In the genomic region with DNA sequence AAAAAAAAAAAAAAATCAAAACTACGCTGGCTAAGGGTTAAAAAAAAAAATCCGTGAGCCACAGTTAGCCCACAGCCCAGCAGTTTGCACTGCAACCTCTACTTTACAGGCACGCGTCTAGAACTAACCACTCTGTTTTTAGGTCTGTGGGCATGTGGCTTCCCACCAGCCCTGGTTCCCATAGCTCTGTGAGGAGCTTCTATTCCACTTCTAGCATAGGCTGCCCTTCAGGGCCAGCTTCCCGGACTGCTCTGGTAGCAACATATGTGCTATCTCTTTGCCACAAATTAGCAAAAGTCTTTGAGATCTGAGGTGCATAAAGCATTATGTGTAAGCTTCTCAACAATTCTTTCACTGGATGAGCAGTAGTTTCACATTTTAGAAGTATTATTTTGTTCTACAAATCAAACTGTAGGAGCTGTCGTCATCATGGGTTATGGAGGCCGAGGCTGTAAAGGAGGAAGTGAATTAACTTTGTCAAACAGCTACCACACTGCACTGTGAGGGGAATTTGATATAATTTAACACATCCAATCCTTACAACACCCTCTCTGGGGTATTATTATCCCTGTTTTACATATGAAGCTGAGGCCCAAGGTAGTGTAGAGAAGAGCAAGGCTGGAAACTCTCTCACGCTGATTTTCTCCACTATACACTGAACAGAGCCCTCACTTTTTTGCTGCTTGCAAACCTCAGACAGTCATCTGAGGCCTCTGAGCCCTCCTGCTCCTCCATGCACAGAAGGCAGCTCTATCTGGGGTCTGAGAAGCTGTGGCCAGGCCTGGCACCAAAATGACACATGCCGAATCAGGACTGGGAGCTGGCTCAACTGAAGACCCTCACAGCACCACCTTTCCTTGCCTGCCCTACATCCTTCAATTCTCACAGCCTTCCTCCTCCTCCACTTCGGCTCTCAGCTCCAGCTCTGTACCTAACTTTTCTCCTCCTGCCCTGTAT, we compare ENCODE assay signal across 8 cellular contexts.
DNase-seq lines count a peak whose midpoint lies in the region; ATAC-seq lines count a peak whose summit lies in the region.

No MANE protein-coding gene starts in this region.

- peak overlapping the region; percentile 8 for H3K27ac ChIP-seq in subcutaneous abdominal adipose tissue (ENCODE audit: low read depth, low read length)

- H3K36me3 Mint-ChIP-seq in activated naive CD8-positive, alpha-beta T cell treated with anti-CD3 and anti-CD28 coated beads, Interleukin-2, amount 50 U/mL, for 24 hours (ENCODE audit: low read depth): peaks cover 9% of the 10 kb centered on the region

- peaks cover 0 to 9% (median 2%) of the 10 kb centered on the region in 5 donors for H3K36me3 ChIP-seq in subcutaneous abdominal adipose tissue (ENCODE audit: control insufficient read depth in 5 of 5, insufficient read depth in 5 of 5, low read length in 5 of 5)

- H3K4me3 ChIP-seq in GM08714 (ENCODE audit: low read length) (peak overlapping the region; percentile 45; the same call in 1 of the 2 replicates), subcutaneous abdominal adipose tissue (ENCODE audit: low read depth in 1 of 5, low read length in 5 of 5) (no peak overlapping the region)

- H3K4me1 ChIP-seq in subcutaneous abdominal adipose tissue (ENCODE audit: control insufficient read depth in 5 of 5, insufficient read depth in 5 of 5, low read length in 5 of 5): peaks cover 2 to 61% (median 49%) of the 10 kb centered on the region in 5 donors

- H3K4me1 Mint-ChIP-seq in activated naive CD8-positive, alpha-beta T cell treated with anti-CD3 and anti-CD28 coated beads, Interleukin-2, amount 50 U/mL, for 24 hours: peaks cover 65% of the 10 kb centered on the region

- H3K27ac Mint-ChIP-seq in activated naive CD8-positive, alpha-beta T cell treated with anti-CD3 and anti-CD28 coated beads, Interleukin-2, amount 50 U/mL, for 24 hours: peak overlapping the region; percentile 84

- H3K9me3 ChIP-seq in subcutaneous abdominal adipose tissue (ENCODE audit: control insufficient read depth in 5 of 5, low read length in 5 of 5): no peaks in the 10 kb centered on the region

- peak overlapping the region; percentile 43 for H3K4me3 Mint-ChIP-seq in activated naive CD8-positive, alpha-beta T cell treated with anti-CD3 and anti-CD28 coated beads, Interleukin-2, amount 50 U/mL, for 24 hours

- no peaks in the 10 kb centered on the region for H3K27me3 ChIP-seq in subcutaneous abdominal adipose tissue (ENCODE audit: control insufficient read depth in 5 of 5, insufficient read depth in 4 of 5, low read length in 5 of 5)

- no peaks in the 10 kb centered on the region for H3K9me3 Mint-ChIP-seq in activated naive CD8-positive, alpha-beta T cell treated with anti-CD3 and anti-CD28 coated beads, Interleukin-2, amount 50 U/mL, for 24 hours

- peak; percentile 33 for DNase-seq in activated naive CD8-positive, alpha-beta T cell treated with anti-CD3 and anti-CD28 coated beads, Interleukin-2, amount 50 U/mL, for 24 hours
- DNase-seq in NCI-H748 (lab: John Stamatoyannopoulos, UW; ENCODE audit: unreplicated experiment) (no peak), GDM1 (lab: John Stamatoyannopoulos, UW) (no peak)
- DNase-seq in effector CD4-positive, alpha-beta T cell: no peak

- ATAC-seq in GM19467 (IDR thresholded peaks at IDR 0.05; ENCODE audit: unreplicated experiment) (peak; percentile 44), HG03457 (IDR thresholded peaks at IDR 0.05; ENCODE audit: unreplicated experiment) (peak; percentile 49)
- ATAC-seq in activated naive CD8-positive, alpha-beta T cell treated with anti-CD3 and anti-CD28 coated beads, Interleukin-2, amount 50 U/mL, for 24 hours: peak; percentile 65

- peak overlapping the region in 1 of 5 donors; percentile 34 for H3K9ac ChIP-seq in subcutaneous abdominal adipose tissue (ENCODE audit: low read length in 5 of 5)

- H3K27me3 Mint-ChIP-seq in activated naive CD8-positive, alpha-beta T cell treated with anti-CD3 and anti-CD28 coated beads, Interleukin-2, amount 50 U/mL, for 24 hours: no peaks in the 10 kb centered on the region
